ENCODE assay signal across 7 cellular contexts in genomic region chr19:56594783-56595547, GRCh38. TPM values are rescaled to one million over a fixed set of nuclear protein-coding genes. Genes with fewer than 3 reads are reported as not detected.
DNase-seq lines count a peak whose midpoint lies in the region; ATAC-seq and TF ChIP-seq lines count a peak whose summit lies in the region.

TSS of gene ZNF71 (plus strand) at chr19:56595302. CDS start at chr19:56601559, 6,257 bp downstream.

- H3K27ac Mint-ChIP-seq in WTC11 (peak within 1 kb of the TSS; percentile 9; the same call in 1 of the 2 replicates), immature natural killer cell (peak within 1 kb of the TSS; percentile 36 to 90 (median 84))

- H2AFZ ChIP-seq in smooth muscle cell (ENCODE audit: low read depth) = peak within 1 kb of the TSS; percentile 95

- peaks cover 49% of the 10 kb centered on the region for H3K79me2 ChIP-seq in smooth muscle cell (ENCODE audit: low read depth)

- H3K4me2 ChIP-seq in smooth muscle cell = peak within 1 kb of the TSS; percentile 91

- TF ChIP-seq CTCF in WTC11 (IDR thresholded peaks at IDR 0.05) (no peak), cardiac fibroblast (IDR thresholded peaks at IDR 0.05; ENCODE audit: low read depth, low read length) (no peak), smooth muscle cell (IDR thresholded peaks at IDR 0.05; ENCODE audit: borderline replicate concordance, insufficient read depth, poor library complexity, severe bottlenecking) (no peak)

- H3K36me3 Mint-ChIP-seq in WTC11 = peaks cover 21% of the 10 kb centered on the region
- H3K36me3 Mint-ChIP-seq in immature natural killer cell = peaks cover 7 to 22% (median 7%) of the 10 kb centered on the region in 3 donors

- H3K9me3 Mint-ChIP-seq in WTC11 = peaks cover 35% of the 10 kb centered on the region
- H3K9me3 Mint-ChIP-seq in immature natural killer cell = peaks cover 0 to 8% (median 3%) of the 10 kb centered on the region in 6 donors

- H3K9me3 ChIP-seq in smooth muscle cell (replicated peaks; ENCODE audit: low read depth) = no peaks in the 10 kb centered on the region

- POLR2A ChIA-PET in WTC11 (lab: Charles Lee) = interaction anchor here (0.6 kb wide), 1 partner anchor 613 kb away, joined by 3 read pairs; no protein-coding TSS in a partner anchor

- H3K4me3 Mint-ChIP-seq in WTC11 (peak within 1 kb of the TSS; percentile 92), immature natural killer cell (peak within 1 kb of the TSS; percentile 82 to 94 (median 92))

- no peaks in the 10 kb centered on the region for H4K20me1 ChIP-seq in smooth muscle cell (ENCODE audit: low read depth)

- DNase-seq in NCI-H2171 (lab: John Stamatoyannopoulos, UW) (peak; percentile 78), WTC11 (ENCODE audit: low spot score) (peak; percentile 93), cardiac fibroblast (ENCODE audit: low read depth in 2 of 2) (peak; percentile 88 to 91), immature natural killer cell (peak; percentile 79 to 85 (median 82)), smooth muscle cell (lab: John Stamatoyannopoulos, UW; ENCODE audit: unreplicated experiment) (peak; percentile 64)

- H3K27ac ChIP-seq in smooth muscle cell (ENCODE audit: low read depth) = no peak within 1 kb of the TSS

- WGBS in smooth muscle cell (ENCODE audit: low lambda C conversion rate) = 1% methylated on average over 45 of the region's 52 CpGs

- H3K4me1 Mint-ChIP-seq in WTC11 (peaks cover 11% of the 10 kb centered on the region), immature natural killer cell (peaks cover 19 to 30% of the 10 kb centered on the region in 2 donors)

- CTCF ChIA-PET in WTC11 (lab: Charles Lee) = interaction anchor here (1.0 kb wide), 2 partner anchors 247 to 529 kb away, joined by 3 to 5 read pairs; no protein-coding TSS in a partner anchor

- no peaks in the 10 kb centered on the region for H3K27me3 ChIP-seq in smooth muscle cell (ENCODE audit: low read depth)

- peak within 1 kb of the TSS; percentile 85 for H3K9ac ChIP-seq in smooth muscle cell (ENCODE audit: low read depth)

- peaks cover 29% of the 10 kb centered on the region for H3K27me3 Mint-ChIP-seq in WTC11 (ENCODE audit: low read depth)
- H3K27me3 Mint-ChIP-seq in immature natural killer cell (ENCODE audit: low read depth in 3 of 3) = peaks cover 1 to 6% (median 2%) of the 10 kb centered on the region in 3 donors

- ATAC-seq in GM18517 (IDR thresholded peaks at IDR 0.05; ENCODE audit: unreplicated experiment) = peak; percentile 70
- peak; percentile 87 for ATAC-seq in HG03045 (IDR thresholded peaks at IDR 0.05; ENCODE audit: unreplicated experiment)
- ATAC-seq in WTC11 = peak; percentile 95

- H3F3A ChIP-seq in smooth muscle cell (ENCODE audit: low read depth) = no peaks in the 10 kb centered on the region

- H3K4me1 ChIP-seq in smooth muscle cell (ENCODE audit: low read depth) = no peaks in the 10 kb centered on the region

- H3K36me3 ChIP-seq in smooth muscle cell (ENCODE audit: low read depth) = no peaks in the 10 kb centered on the region

- H3K4me3 ChIP-seq in cardiac fibroblast (replicated peaks in 1 of 2; ENCODE audit: low read depth in 2 of 2, low read length in 2 of 2) (peak within 1 kb of the TSS; percentile 65 to 92), smooth muscle cell (peak within 1 kb of the TSS; percentile 99)

TF ChIP-seq in WTC11, 78 proteins besides CTCF, POLR2A, EP300 and RAD21 (continues in another document):
- TF ChIP-seq IRF1 (CRISPR knock-in tag; IDR thresholded peaks at IDR 0.05) = peak; percentile 65; the same call in 1 of the 2 replicates
- peak; percentile 25; the same call in 1 of the 2 replicates for TF ChIP-seq ZNF317 (CRISPR knock-in tag; IDR thresholded peaks at IDR 0.05; ENCODE audit: borderline replicate concordance, low read depth)
- TF ChIP-seq AR (CRISPR knock-in tag; IDR thresholded peaks at IDR 0.05) = no peak
- no peak for TF ChIP-seq ZNF219 (CRISPR knock-in tag; IDR thresholded peaks at IDR 0.05; ENCODE audit: borderline replicate concordance)
- TF ChIP-seq SMAD4 (CRISPR knock-in tag; IDR thresholded peaks at IDR 0.05) = no peak
- no peak for TF ChIP-seq ZMAT4 (CRISPR knock-in tag; IDR thresholded peaks at IDR 0.05)
- 0 out of 2 replicates have a peak, but pooled peaks have one; percentile 59 for TF ChIP-seq E2F5 (CRISPR knock-in tag; IDR thresholded peaks at IDR 0.05)
- no peak for TF ChIP-seq CREM (CRISPR knock-in tag; IDR thresholded peaks at IDR 0.05)
- no peak for TF ChIP-seq KAT7 (CRISPR knock-in tag; IDR thresholded peaks at IDR 0.05; ENCODE audit: borderline replicate concordance)
- TF ChIP-seq ZNF281 (CRISPR knock-in tag; IDR thresholded peaks at IDR 0.05) = no peak

RNA-seq across cellular contexts. Expression of gene ZNF71, which starts in this region (rescaled TPM):
- total RNA-seq in WTC11 (2021) (6.7 to 8.0 TPM (median 7.0 TPM) in 3 replicates), smooth muscle cell (5.9 and 10.1 TPM in 2 replicates)
- polyA plus RNA-seq in immature natural killer cell (10 to 100 TPM in 2 of 3 donors, 1 to 10 TPM in 1; 8.0 to 12.3 (median 12.3) TPM), smooth muscle cell (11.2 and 11.6 TPM in 2 replicates)
